14 cellular contexts compared by ENCODE assay signal in genomic region chr5:151449288-151449687, GRCh38. TPM values are rescaled to one million over a fixed set of nuclear protein-coding genes. Genes with fewer than 3 reads are reported as not detected.
DNase-seq lines count a peak whose midpoint lies in the region; ATAC-seq and TF ChIP-seq lines count a peak whose summit lies in the region.
"Had no signal": no experiment of that assay in that cellular context is flagged by ENCODE, and none has a peak within 500 bp of the region (broad histone marks: within the 10 kb centered on the region; RNA-seq: fewer than 3 reads in every experiment).

No MANE protein-coding gene starts in this region.

- H3K36me3 Mint-ChIP-seq in activated B cell treated with CpG ODN at 0.5 μM for 24 hours (ENCODE audit: low read depth): peaks cover 11% of the 10 kb centered on the region
- H3K36me3 Mint-ChIP-seq in type B pancreatic cell: no peaks in the 10 kb centered on the region

- H3K79me2 ChIP-seq in mammary epithelial cell (ENCODE audit: insufficient read depth, low read length): peaks cover 39% of the 10 kb centered on the region
- H3K79me2 ChIP-seq in hepatocyte: peaks cover 44% of the 10 kb centered on the region

- peaks cover 13% of the 10 kb centered on the region for H3K4me1 ChIP-seq in mammary epithelial cell (ENCODE audit: insufficient read depth, low read length)
- H3K4me1 ChIP-seq in breast epithelium: no peaks in the 10 kb centered on the region
- H3K4me1 ChIP-seq in hepatocyte (ENCODE audit: insufficient read depth): peaks cover 19% of the 10 kb centered on the region
- H3K4me1 ChIP-seq in effector memory CD4-positive, alpha-beta T cell (ENCODE audit: control insufficient read depth, insufficient read depth, low read length, poor library complexity, severe bottlenecking): peaks cover 3% of the 10 kb centered on the region

- ATAC-seq in activated B cell treated with CpG ODN at 0.5 μM for 24 hours (ENCODE audit: low read depth): no peak
- ATAC-seq: left ventricle myocardium superior, sciatic nerve had no signal

- no peak overlapping the region for H2AFZ ChIP-seq in mammary epithelial cell (ENCODE audit: low read depth, low read length)
- no peak overlapping the region for H2AFZ ChIP-seq in hepatocyte

- H3K4me2 ChIP-seq in mammary epithelial cell (ENCODE audit: insufficient read depth, low read depth, low read length) (peak overlapping the region; percentile 83), hepatocyte (peak overlapping the region; percentile 97)

- no peaks in the 10 kb centered on the region for H3K9me2 ChIP-seq in hepatocyte (replicated peaks; ENCODE audit: insufficient read depth)

- dilution Hi-C loops in mammary epithelial cell (cut with HindIII; ENCODE audit: low sequenced_read_pairs): loop anchor here (5.0 kb wide), 1 partner anchor 58 kb away; no protein-coding TSS in a partner anchor

- POLR2A ChIA-PET in activated B cell treated with CpG ODN at 0.5 μM for 24 hours (lab: Charles Lee): no interaction called here

- no peak overlapping the region for H3K27ac Mint-ChIP-seq in activated B cell treated with CpG ODN at 0.5 μM for 24 hours
- peak overlapping the region; percentile 74 for H3K27ac Mint-ChIP-seq in type B pancreatic cell

- H3K4me1 Mint-ChIP-seq in activated B cell treated with CpG ODN at 0.5 μM for 24 hours: peaks cover 24% of the 10 kb centered on the region
- peaks cover 22% of the 10 kb centered on the region for H3K4me1 Mint-ChIP-seq in type B pancreatic cell (ENCODE audit: unreplicated experiment)

- intact Hi-C loops in mammary epithelial cell (cut with micrococcal nuclease) (loop anchor here (5.0 kb wide), 2 partner anchors 123 to 823 kb away; no protein-coding TSS in a partner anchor), breast epithelium (cut with DNase I; ENCODE audit: low total_unique reads) (loop anchor here (5.0 to 10.0 kb wide), 2 partner anchors 46 to 208 kb away; no protein-coding TSS in a partner anchor), activated B cell treated with CpG ODN at 0.5 μM for 24 hours (cut with micrococcal nuclease) (no loop called here)

- H4K20me1 ChIP-seq in mammary epithelial cell (ENCODE audit: insufficient read depth, low read length) (no peaks in the 10 kb centered on the region), hepatocyte (ENCODE audit: insufficient read depth, poor library complexity, severe bottlenecking) (no peaks in the 10 kb centered on the region)

- DNase-seq in mammary epithelial cell: no peak
- no peak for DNase-seq in breast epithelium (ENCODE audit: low spot score in 2 of 2)
- no peak for DNase-seq in activated B cell treated with CpG ODN at 0.5 μM for 24 hours
- DNase-seq in hepatocyte (ENCODE audit: low spot score): no peak
- DNase-seq in type B pancreatic cell (ENCODE audit: extremely low spot score, unreplicated experiment): no peak
- no peak for DNase-seq in effector memory CD4-positive, alpha-beta T cell
- no peak for DNase-seq in COLO668 (lab: John Stamatoyannopoulos, UW; ENCODE audit: unreplicated experiment)
- DNase-seq in stimulated activated CD4-positive, alpha-beta T cell treated with anti-CD3 and anti-CD28 coated beads, Interleukin-1b, Interleukin-23, amount 100 ng/mL, for 48 hours: no peak
- DNase-seq: activated CD4-positive, alpha-beta T cell treated with anti-CD3 and anti-CD28 coated beads for 48 hours; foreskin melanocyte; left ventricle myocardium superior; NCI-H1930; RPMI8226 had no signal

- in situ Hi-C loops in mammary epithelial cell (cut with MboI; ENCODE audit: low sequenced_read_pairs in 2 of 2): loop anchor here in 1 of 2 donors (5.0 to 10.0 kb wide), 2 partner anchors 53 to 296 kb away; no protein-coding TSS in a partner anchor

- H3K36me3 ChIP-seq in mammary epithelial cell (ENCODE audit: insufficient read depth, low read length) (no peaks in the 10 kb centered on the region), breast epithelium (no peaks in the 10 kb centered on the region), hepatocyte (replicated peaks; ENCODE audit: insufficient read depth, low read depth) (no peaks in the 10 kb centered on the region)
- no peaks in the 10 kb centered on the region for H3K36me3 ChIP-seq in effector memory CD4-positive, alpha-beta T cell (ENCODE audit: control insufficient read depth, insufficient read depth, low read length)

- CTCF ChIA-PET in mammary epithelial cell (lab: Charles Lee; ENCODE audit: low non-redundant PET): no interaction called here
- CTCF ChIA-PET in activated B cell treated with CpG ODN at 0.5 μM for 24 hours (lab: Charles Lee): interaction anchor here (1.2 kb wide), 1 partner anchor 203 kb away, joined by 3 read pairs; no protein-coding TSS in a partner anchor

- H3K27me3 ChIP-seq in mammary epithelial cell (ENCODE audit: insufficient read depth, low read length): no peaks in the 10 kb centered on the region
- no peaks in the 10 kb centered on the region for H3K27me3 ChIP-seq in breast epithelium
- H3K27me3 ChIP-seq in hepatocyte: no peaks in the 10 kb centered on the region
- no peaks in the 10 kb centered on the region for H3K27me3 ChIP-seq in effector memory CD4-positive, alpha-beta T cell (replicated peaks; ENCODE audit: control insufficient read depth, insufficient read depth, low read length, poor library complexity, severe bottlenecking)

- H3K27ac ChIP-seq in mammary epithelial cell (ENCODE audit: insufficient read depth, low read depth, low read length) (no peak overlapping the region), breast epithelium (no peak overlapping the region), hepatocyte (no peak overlapping the region)
- no peak overlapping the region for H3K27ac ChIP-seq in effector memory CD4-positive, alpha-beta T cell (ENCODE audit: insufficient read depth, low read length, poor library complexity, severe bottlenecking)

- 73% methylated on average over 7 of the region's 7 CpGs for WGBS in mammary epithelial cell (ENCODE audit: low coverage, missing lambda C conversion rate)
- WGBS in hepatocyte (ENCODE audit: low lambda C conversion rate, missing lambda C conversion rate): 32% methylated on average over 7 of the region's 7 CpGs

- H3K4me3 Mint-ChIP-seq in activated B cell treated with CpG ODN at 0.5 μM for 24 hours: peak overlapping the region; percentile 87
- H3K4me3 Mint-ChIP-seq in type B pancreatic cell: peak overlapping the region; percentile 97

- H3K9me3 Mint-ChIP-seq in activated B cell treated with CpG ODN at 0.5 μM for 24 hours (no peaks in the 10 kb centered on the region), type B pancreatic cell (no peaks in the 10 kb centered on the region)

- no peak overlapping the region for H3K9ac ChIP-seq in mammary epithelial cell (ENCODE audit: insufficient read depth, low read length)

- H3K4me3 ChIP-seq in mammary epithelial cell (replicated peaks in 1 of 3; ENCODE audit: insufficient read depth in 1 of 3, low read depth in 2 of 3, low read length in 3 of 3) (peak overlapping the region in 1 of 3 experiments; percentile 77), breast epithelium (peak overlapping the region in 1 of 3 donors; percentile 71), hepatocyte (no peak overlapping the region)
- no peak overlapping the region for H3K4me3 ChIP-seq in effector memory CD4-positive, alpha-beta T cell (ENCODE audit: insufficient read depth, low read depth, low read length, poor library complexity, severe bottlenecking)

- TF ChIP-seq POLR2A in breast epithelium (IDR thresholded peaks at IDR 0.05): no peak

- no TSS peak for BruUV-seq in mammary epithelial cell (replicated peaks; lab: Mats Ljungman, UMichigan)

- H3K9me3 ChIP-seq in mammary epithelial cell (replicated peaks; ENCODE audit: insufficient read depth, low read length) (no peaks in the 10 kb centered on the region), breast epithelium (no peaks in the 10 kb centered on the region), hepatocyte (ENCODE audit: low read depth) (no peaks in the 10 kb centered on the region)
- no peaks in the 10 kb centered on the region for H3K9me3 ChIP-seq in effector memory CD4-positive, alpha-beta T cell (ENCODE audit: control insufficient read depth, low read length)

- TF ChIP-seq CTCF in mammary epithelial cell (conservative IDR thresholded peaks at IDR 0.05 in 1 of 2, IDR thresholded peaks at IDR 0.05 in 1 of 2; ENCODE audit: extremely low read depth in 1 of 2, insufficient read depth in 1 of 2, low read depth in 1 of 2, low read length in 2 of 2): no peak
- no peak for TF ChIP-seq CTCF in breast epithelium (IDR thresholded peaks at IDR 0.05)
- TF ChIP-seq CTCF in activated B cell treated with CpG ODN at 0.5 μM for 24 hours (IDR thresholded peaks at IDR 0.05): no peak
- no peak for TF ChIP-seq CTCF in hepatocyte (IDR thresholded peaks at IDR 0.05; ENCODE audit: poor library complexity)
- TF ChIP-seq CTCF in type B pancreatic cell (conservative IDR thresholded peaks at IDR 0.05): no peak

- peaks cover 10% of the 10 kb centered on the region for H3K27me3 Mint-ChIP-seq in activated B cell treated with CpG ODN at 0.5 μM for 24 hours
- peaks cover 16% of the 10 kb centered on the region for H3K27me3 Mint-ChIP-seq in type B pancreatic cell

RNA-seq across cellular contexts. Expression of gene SLC36A1, which starts 1.9 kb away (rescaled TPM):
- total RNA-seq in mammary epithelial cell: 10 to 100 TPM in 1 of 2 donors, 1 to 10 TPM in 1; 9.7 to 11.0 TPM
- polyA plus RNA-seq in mammary epithelial cell: 11.7 TPM
- polyA minus RNA-seq in mammary epithelial cell: 41.5 TPM
- 10 to 100 TPM; 10.8 to 14.1 (median 11.4) TPM for total RNA-seq in breast epithelium
- total RNA-seq in activated B cell treated with CpG ODN at 0.5 μM for 24 hours: 9.9 and 14.1 TPM in 2 replicates
- total RNA-seq in hepatocyte: 18.2 and 19.5 TPM in 2 replicates
- polyA plus RNA-seq in hepatocyte: 10.9 and 13.5 TPM in 2 replicates
- 15.5 and 18.2 TPM in 2 replicates for total RNA-seq in type B pancreatic cell (ENCODE audit: low replicate concordance)
